ENCODE assay signal across 18 cellular contexts in the genomic region with DNA sequence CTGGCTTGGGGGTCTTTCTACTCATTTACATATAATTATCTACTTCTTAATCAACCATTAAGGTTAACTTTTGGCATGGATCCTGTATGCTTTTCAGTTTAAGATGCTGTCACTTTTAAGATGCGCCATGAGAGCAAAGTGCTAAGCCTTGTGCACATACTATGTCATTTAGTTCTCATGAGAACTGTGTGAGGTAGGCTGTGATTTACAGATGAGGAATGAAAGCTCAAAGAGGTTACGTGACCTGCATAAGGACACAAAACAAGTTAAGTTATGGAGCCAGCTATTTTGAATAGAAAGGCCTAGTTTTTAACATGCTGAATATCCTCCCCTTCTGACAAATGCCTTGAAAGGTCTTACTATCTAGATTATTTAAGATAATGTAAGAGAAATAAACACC.
"Had no signal": no experiment of that assay in that cellular context is flagged by ENCODE, and none has a peak within 500 bp of the region (broad histone marks: within the 10 kb centered on the region; RNA-seq: fewer than 3 reads in every experiment).

No MANE protein-coding gene starts in this region.

- H3K27ac ChIP-seq: gastrocnemius medialis, heart left ventricle had no signal

- H3K27ac Mint-ChIP-seq: activated naive CD4-positive, alpha-beta T cell treated with anti-CD3 and anti-CD28 coated beads, Interleukin-2, amount 50 U/mL, for 72 hours; activated T-helper 1 cell treated with anti-CD3 and anti-CD28 coated beads, Interleukin-12 subunit alpha, Interleukin-12 subunit beta, Interleukin-2, Interleukin-4 antibody, amounts not matched to agents 30 ng/mL and 10 ng/mL and 1 ng/mL, durations not matched to agents 14 hours and 24 hours and 36 hours; memory B cell; stimulated activated memory B cell treated with anti-CD40 and anti-IgM and Interleukin-4, amounts not matched to agents 10 μg/mL and 1 μg/mL and 100 μg/mL, for 72 hours had no signal

- H3K36me3 Mint-ChIP-seq: activated naive CD4-positive, alpha-beta T cell treated with anti-CD3 and anti-CD28 coated beads, Interleukin-2, amount 50 U/mL, for 72 hours; memory B cell; naive B cell; stimulated activated memory B cell treated with anti-CD40 and anti-IgM and Interleukin-4, amounts not matched to agents 10 μg/mL and 1 μg/mL and 100 μg/mL, for 72 hours had no signal

- FAIRE-seq: colon, pancreas had no signal

- H3K9me3 Mint-ChIP-seq: activated naive CD4-positive, alpha-beta T cell treated with anti-CD3 and anti-CD28 coated beads, Interleukin-2, amount 50 U/mL, for 72 hours; activated T-helper 1 cell treated with anti-CD3 and anti-CD28 coated beads, Interleukin-12 subunit alpha, Interleukin-12 subunit beta, Interleukin-2, Interleukin-4 antibody, amounts not matched to agents 30 ng/mL and 10 ng/mL and 1 ng/mL, durations not matched to agents 14 hours and 24 hours and 36 hours; memory B cell; naive B cell; stimulated activated memory B cell treated with anti-CD40 and anti-IgM and Interleukin-4, amounts not matched to agents 10 μg/mL and 1 μg/mL and 100 μg/mL, for 72 hours had no signal

- H3K36me3 ChIP-seq: adrenal gland, gastrocnemius medialis, heart left ventricle, pancreas, sigmoid colon had no signal

- H3K9me3 ChIP-seq: adrenal gland, gastrocnemius medialis, heart left ventricle, mucosa of descending colon, pancreas, sigmoid colon had no signal

- DNase-seq: activated CD4-positive, alpha-beta T cell treated with anti-CD3 and anti-CD28 coated beads, Interleukin-2, amount 50 U/mL, for 4 hours; activated gamma-delta T cell treated with Interleukin-2 at 50 U/mL for 16 hours; adrenal gland; central memory CD4-positive, alpha-beta T cell; dorsolateral prefrontal cortex; gastrocnemius medialis; heart left ventricle; left ventricle myocardium superior; mucosa of descending colon; naive B cell; pancreas; sigmoid colon; stimulated activated CD4-positive, alpha-beta T cell treated with anti-CD3 and anti-CD28 coated beads, Interleukin-4, amount 100 ng/mL, for 4 hours had no signal

- H3K27me3 Mint-ChIP-seq: memory B cell; naive B cell; stimulated activated memory B cell treated with anti-CD40 and anti-IgM and Interleukin-4, amounts not matched to agents 10 μg/mL and 1 μg/mL and 100 μg/mL, for 72 hours had no signal

- ATAC-seq: activated naive CD4-positive, alpha-beta T cell treated with anti-CD3 and anti-CD28 coated beads, Interleukin-2, amount 50 U/mL, for 72 hours; gastrocnemius medialis; heart left ventricle; left ventricle myocardium superior; mucosa of descending colon; pancreas; stimulated activated memory B cell treated with anti-CD40 and anti-IgM and Interleukin-4, amounts not matched to agents 10 μg/mL and 1 μg/mL and 100 μg/mL, for 72 hours had no signal

- H3K27me3 ChIP-seq: adrenal gland, pancreas, sigmoid colon had no signal

- H3K4me3 Mint-ChIP-seq: activated T-helper 1 cell treated with anti-CD3 and anti-CD28 coated beads, Interleukin-12 subunit alpha, Interleukin-12 subunit beta, Interleukin-2, Interleukin-4 antibody, amounts not matched to agents 30 ng/mL and 10 ng/mL and 1 ng/mL, durations not matched to agents 14 hours and 24 hours and 36 hours; memory B cell; stimulated activated memory B cell treated with anti-CD40 and anti-IgM and Interleukin-4, amounts not matched to agents 10 μg/mL and 1 μg/mL and 100 μg/mL, for 72 hours had no signal

- H3K4me3 ChIP-seq: adrenal gland, gastrocnemius medialis, heart left ventricle, mucosa of descending colon, pancreas, sigmoid colon had no signal
